ENCODE assay signal across 19 cellular contexts in genomic region chr3:104396974-104397669, GRCh38.
DNase-seq lines count a peak whose midpoint lies in the region; ATAC-seq and TF ChIP-seq lines count a peak whose summit lies in the region.
"Had no signal": no experiment of that assay in that cellular context is flagged by ENCODE, and none has a peak within 500 bp of the region (broad histone marks: within the 10 kb centered on the region; RNA-seq: fewer than 3 reads in every experiment).

No MANE protein-coding gene starts in this region.

- RAD21 ChIA-PET in HCT116 (lab: Charles Lee; ENCODE audit: low non-redundant PET in 1 of 2, low total read pairs in 2 of 2, uncharacterized antibody in 2 of 2, unreplicated experiment in 2 of 2) = interaction anchor here in 1 of 2 experiments (1.1 kb wide), 1 partner anchor 64 kb away, joined by 3 read pairs; no protein-coding TSS in a partner anchor

- H3K9ac ChIP-seq in HCT116 (ENCODE audit: low read length) (no peak overlapping the region), Karpas-422 (ENCODE audit: low read length) (no peak overlapping the region)

- no TSS peak for BruUV-seq in HCT116 (replicated peaks; lab: Mats Ljungman, UMichigan)

- CTCF ChIA-PET in HCT116 (lab: Charles Lee) = no interaction called here

- intact Hi-C loops in HCT116 (cut with micrococcal nuclease) (no loop called here), ascending aorta (cut with DNase I) (no loop called here)

- H4K20me1 ChIP-seq in HCT116 (ENCODE audit: insufficient read depth) (peaks cover 16% of the 10 kb centered on the region; the same call in 1 of the 2 replicates), Karpas-422 (ENCODE audit: insufficient read depth, low read depth, low read length) (no peaks in the 10 kb centered on the region)

- TF ChIP-seq CTCF in HCT116 (IDR thresholded peaks at IDR 0.05 in 2 of 3, conservative IDR thresholded peaks at IDR 0.05 in 1 of 3; ENCODE audit: borderline replicate concordance in 1 of 3, insufficient read depth in 1 of 3, low read depth in 2 of 3, low read length in 2 of 3) (no peak), ascending aorta (IDR thresholded peaks at IDR 0.05) (no peak)

- H2AFZ ChIP-seq in HCT116 (ENCODE audit: low read depth, low read length, poor library complexity, severe bottlenecking) (no peak overlapping the region), Karpas-422 (ENCODE audit: low read length) (no peak overlapping the region)

- no peak for TF ChIP-seq RAD21 in HCT116 (IDR thresholded peaks at IDR 0.05; ENCODE audit: low read depth)

- H3K9me2 ChIP-seq in HCT116 (ENCODE audit: insufficient read depth) (no peaks in the 10 kb centered on the region), Karpas-422 (replicated peaks; ENCODE audit: insufficient read depth, low read length) (no peaks in the 10 kb centered on the region)

- H3K79me2 ChIP-seq in HCT116 (ENCODE audit: insufficient read depth, low read length) (peaks cover 100% of the 10 kb centered on the region), Karpas-422 (ENCODE audit: low read length) (no peaks in the 10 kb centered on the region)

- ATAC-seq in HCT116 = peak; percentile 57
- ATAC-seq: activated naive CD4-positive, alpha-beta T cell treated with anti-CD3 and anti-CD28 coated beads, Interleukin-2, amount 50 U/mL, for 72 hours; natural killer cell had no signal

- POLR2A ChIA-PET in HCT116 (lab: Charles Lee) = no interaction called here

- 0 out of 4 replicates have a peak, but pooled peaks cover 0 to 3% of the 10 kb centered on the region in 2 experiments for H3K9me3 ChIP-seq in HCT116 (ENCODE audit: control insufficient read depth in 1 of 2, insufficient read depth in 1 of 2, low read depth in 1 of 2, low read length in 2 of 2)
- no peaks in the 10 kb centered on the region for H3K9me3 ChIP-seq in ascending aorta
- no peaks in the 10 kb centered on the region for H3K9me3 ChIP-seq in Karpas-422 (ENCODE audit: low read length)
- H3K9me3 ChIP-seq: testis had no signal

- DNase-seq in HCT116 (ENCODE audit: low read depth, low spot score) (no peak), ascending aorta (ENCODE audit: low spot score in 2 of 2) (peak in 1 of 2 donors; percentile 69), globus pallidus (ENCODE audit: low spot score) (peak; percentile 18), smooth muscle cell of the brain vasculature (ENCODE audit: low read depth, low spot score) (peak; percentile 10), activated gamma-delta T cell treated with Interleukin-2 at 50 U/mL for 16 hours (no peak), erythroblast (lab: John Stamatoyannopoulos, UW) (no peak), SIG-M5 (lab: John Stamatoyannopoulos, UW) (no peak), Karpas-422 (no peak)
- DNase-seq: activated CD4-positive, alpha-beta T cell treated with anti-CD3 and anti-CD28 coated beads, Interleukin-2, amount 50 U/mL, for 48 hours; activated T-cell treated with anti-CD3 and anti-CD28 coated beads, Interleukin-2, amount 50 U/mL, for 48 hours; caudate nucleus; DMS153; mesendoderm; natural killer cell; NCI-H1694 treated with DMSO at 0.1 percent for 48 hours; NK-92 treated with Interleukin-12 subunit alpha and Interleukin-12 subunit beta, amount 100 ng/mL, for 24 hours; stimulated activated CD4-positive, alpha-beta T cell treated with anti-CD3 and anti-CD28 coated beads, Interleukin-12 subunit alpha, Interleukin-12 subunit beta, amount 100 ng/mL, for 4 hours; testis had no signal

- H3K27ac ChIP-seq in HCT116 (ENCODE audit: low read depth, low read length) (no peak overlapping the region), ascending aorta (peak overlapping the region; percentile 64 to 67), Karpas-422 (ENCODE audit: low read length) (no peak overlapping the region)
- H3K27ac ChIP-seq: testis had no signal

- TF ChIP-seq POLR2A in HCT116 (IDR thresholded peaks at IDR 0.05; ENCODE audit: borderline replicate concordance, extremely low read depth, insufficient read depth, insufficient read length) (no peak), erythroblast (IDR thresholded peaks at IDR 0.05; ENCODE audit: low read length) (no peak)

- peaks cover 11 to 15% of the 10 kb centered on the region in 2 experiments; a peak in 2 of 4 replicates for H3K4me1 ChIP-seq in HCT116 (ENCODE audit: control insufficient read depth in 1 of 2, insufficient read depth in 2 of 2, low read length in 2 of 2)
- peaks cover 0 to 10% of the 10 kb centered on the region in 2 donors for H3K4me1 ChIP-seq in ascending aorta
- no peaks in the 10 kb centered on the region for H3K4me1 ChIP-seq in Karpas-422 (ENCODE audit: low read length)
- H3K4me1 ChIP-seq: testis had no signal

- H3K36me3 ChIP-seq in HCT116 (ENCODE audit: control insufficient read depth in 1 of 2, insufficient read depth in 2 of 2, low read length in 2 of 2) (peaks cover 0 to 20% of the 10 kb centered on the region in 2 experiments; a peak in 2 of 4 replicates), ascending aorta (no peaks in the 10 kb centered on the region), Karpas-422 (ENCODE audit: insufficient read depth, low read length) (no peaks in the 10 kb centered on the region)

- no peaks in the 10 kb centered on the region for H3K27me3 ChIP-seq in HCT116 (ENCODE audit: insufficient read depth, low read length)
- H3K27me3 ChIP-seq in ascending aorta = no peaks in the 10 kb centered on the region
- H3K27me3 ChIP-seq in Karpas-422 (ENCODE audit: low read length) = no peaks in the 10 kb centered on the region
- H3K27me3 ChIP-seq: testis had no signal

- H3K4me3 ChIP-seq in HCT116 (replicated peaks in 1 of 2; ENCODE audit: low read depth in 1 of 2, low read length in 2 of 2) = no peak overlapping the region
- no peak overlapping the region for H3K4me3 ChIP-seq in ascending aorta
- no peak overlapping the region for H3K4me3 ChIP-seq in Karpas-422 (ENCODE audit: low read length)
- H3K4me3 ChIP-seq: testis had no signal

- H3K4me2 ChIP-seq in HCT116 (ENCODE audit: low read length) (no peak overlapping the region), Karpas-422 (ENCODE audit: low read depth, low read length, poor library complexity, severe bottlenecking) (no peak overlapping the region)

TF ChIP-seq in HCT116, 20 proteins besides CTCF, POLR2A, EP300 and RAD21:
- TF ChIP-seq ELF1 (IDR thresholded peaks at IDR 0.05; ENCODE audit: borderline replicate concordance, low read depth) (no peak), EZH2phosphoT487 (IDR thresholded peaks at IDR 0.05; ENCODE audit: borderline replicate concordance) (no peak), EGR1 (IDR thresholded peaks at IDR 0.05; ENCODE audit: low read depth) (no peak), FOSL1 (IDR thresholded peaks at IDR 0.05; ENCODE audit: low read depth) (no peak), POLR2AphosphoS5 (IDR thresholded peaks at IDR 0.05; ENCODE audit: low read depth, low read length) (no peak), TCF7L2 (IDR thresholded peaks at IDR 0.05; ENCODE audit: borderline replicate concordance, extremely low read depth, insufficient read depth, insufficient read length) (no peak), EZH2 (IDR thresholded peaks at IDR 0.05) (no peak), SRF (IDR thresholded peaks at IDR 0.05; ENCODE audit: low read depth) (no peak), YY1 (IDR thresholded peaks at IDR 0.05; ENCODE audit: extremely low read depth, insufficient replicate concordance, low read depth, low read length) (no peak), MAX (IDR thresholded peaks at IDR 0.05) (no peak), SIN3A (IDR thresholded peaks at IDR 0.05; ENCODE audit: low read depth) (no peak)
- TF ChIP-seq, protein P1, sequence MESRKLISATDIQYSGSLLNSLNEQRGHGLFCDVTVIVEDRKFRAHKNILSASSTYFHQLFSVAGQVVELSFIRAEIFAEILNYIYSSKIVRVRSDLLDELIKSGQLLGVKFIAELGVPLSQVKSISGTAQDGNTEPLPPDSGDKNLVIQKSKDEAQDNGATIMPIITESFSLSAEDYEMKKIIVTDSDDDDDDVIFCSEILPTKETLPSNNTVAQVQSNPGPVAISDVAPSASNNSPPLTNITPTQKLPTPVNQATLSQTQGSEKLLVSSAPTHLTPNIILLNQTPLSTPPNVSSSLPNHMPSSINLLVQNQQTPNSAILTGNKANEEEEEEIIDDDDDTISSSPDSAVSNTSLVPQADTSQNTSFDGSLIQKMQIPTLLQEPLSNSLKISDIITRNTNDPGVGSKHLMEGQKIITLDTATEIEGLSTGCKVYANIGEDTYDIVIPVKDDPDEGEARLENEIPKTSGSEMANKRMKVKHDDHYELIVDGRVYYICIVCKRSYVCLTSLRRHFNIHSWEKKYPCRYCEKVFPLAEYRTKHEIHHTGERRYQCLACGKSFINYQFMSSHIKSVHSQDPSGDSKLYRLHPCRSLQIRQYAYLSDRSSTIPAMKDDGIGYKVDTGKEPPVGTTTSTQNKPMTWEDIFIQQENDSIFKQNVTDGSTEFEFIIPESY (IDR thresholded peaks at IDR 0.05; ENCODE audit: extremely low read depth, insufficient replicate concordance, low read length) = no peak
- TF ChIP-seq, protein P2, sequence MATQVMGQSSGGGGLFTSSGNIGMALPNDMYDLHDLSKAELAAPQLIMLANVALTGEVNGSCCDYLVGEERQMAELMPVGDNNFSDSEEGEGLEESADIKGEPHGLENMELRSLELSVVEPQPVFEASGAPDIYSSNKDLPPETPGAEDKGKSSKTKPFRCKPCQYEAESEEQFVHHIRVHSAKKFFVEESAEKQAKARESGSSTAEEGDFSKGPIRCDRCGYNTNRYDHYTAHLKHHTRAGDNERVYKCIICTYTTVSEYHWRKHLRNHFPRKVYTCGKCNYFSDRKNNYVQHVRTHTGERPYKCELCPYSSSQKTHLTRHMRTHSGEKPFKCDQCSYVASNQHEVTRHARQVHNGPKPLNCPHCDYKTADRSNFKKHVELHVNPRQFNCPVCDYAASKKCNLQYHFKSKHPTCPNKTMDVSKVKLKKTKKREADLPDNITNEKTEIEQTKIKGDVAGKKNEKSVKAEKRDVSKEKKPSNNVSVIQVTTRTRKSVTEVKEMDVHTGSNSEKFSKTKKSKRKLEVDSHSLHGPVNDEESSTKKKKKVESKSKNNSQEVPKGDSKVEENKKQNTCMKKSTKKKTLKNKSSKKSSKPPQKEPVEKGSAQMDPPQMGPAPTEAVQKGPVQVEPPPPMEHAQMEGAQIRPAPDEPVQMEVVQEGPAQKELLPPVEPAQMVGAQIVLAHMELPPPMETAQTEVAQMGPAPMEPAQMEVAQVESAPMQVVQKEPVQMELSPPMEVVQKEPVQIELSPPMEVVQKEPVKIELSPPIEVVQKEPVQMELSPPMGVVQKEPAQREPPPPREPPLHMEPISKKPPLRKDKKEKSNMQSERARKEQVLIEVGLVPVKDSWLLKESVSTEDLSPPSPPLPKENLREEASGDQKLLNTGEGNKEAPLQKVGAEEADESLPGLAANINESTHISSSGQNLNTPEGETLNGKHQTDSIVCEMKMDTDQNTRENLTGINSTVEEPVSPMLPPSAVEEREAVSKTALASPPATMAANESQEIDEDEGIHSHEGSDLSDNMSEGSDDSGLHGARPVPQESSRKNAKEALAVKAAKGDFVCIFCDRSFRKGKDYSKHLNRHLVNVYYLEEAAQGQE (IDR thresholded peaks at IDR 0.05; ENCODE audit: low read depth) = no peak

Comparison
In these comparisons a context has a peak if more than half of its experiments do, and no peak if none do; other contexts are left out.
1. DNase-seq: peak in globus pallidus (single experiment) and smooth muscle cell of the brain vasculature (single experiment); none in HCT116 (single experiment), activated gamma-delta T cell treated with Interleukin-2 at 50 U/mL for 16 hours (single experiment), erythroblast (0 of 2), SIG-M5 (single experiment) and Karpas-422 (single experiment).
2. H3K27ac ChIP-seq: peak in ascending aorta (2 of 2); none in HCT116 (single experiment) and Karpas-422 (single experiment).